In genomic region chr1:99645199-99645598, GRCh38 we compare ENCODE assay signal across 10 cellular contexts. TPM values are rescaled to one million over a fixed set of nuclear protein-coding genes. Genes with fewer than 3 reads are reported as not detected.
DNase-seq lines count a peak whose midpoint lies in the region; ATAC-seq and TF ChIP-seq lines count a peak whose summit lies in the region.
"Had no signal": no experiment of that assay in that cellular context is flagged by ENCODE, and none has a peak within 500 bp of the region (broad histone marks: within the 10 kb centered on the region; RNA-seq: fewer than 3 reads in every experiment).

No MANE protein-coding gene starts in this region.

- no peaks in the 10 kb centered on the region for H3K36me3 Mint-ChIP-seq in activated CD8-positive, alpha-beta T cell treated with anti-CD3 and anti-CD28 coated beads, Interleukin-2, amount 10 ng/mL, durations not matched to agents 7 days and 5 days (ENCODE audit: low read depth)
- no peaks in the 10 kb centered on the region for H3K36me3 Mint-ChIP-seq in naive thymus-derived CD8-positive, alpha-beta T cell
- H3K36me3 Mint-ChIP-seq: CD4-positive, alpha-beta memory T cell had no signal

- TF ChIP-seq EP300 in esophagus muscularis mucosa (IDR thresholded peaks at IDR 0.05), result no peak

- peaks cover 24% of the 10 kb centered on the region for H3K27me3 Mint-ChIP-seq in activated CD8-positive, alpha-beta T cell treated with anti-CD3 and anti-CD28 coated beads, Interleukin-2, amount 10 ng/mL, durations not matched to agents 7 days and 5 days (ENCODE audit: low read depth)
- peaks cover 11 to 34% (median 22%) of the 10 kb centered on the region in 5 donors for H3K27me3 Mint-ChIP-seq in naive thymus-derived CD8-positive, alpha-beta T cell

- H2AFZ ChIP-seq in neuronal stem cell (ENCODE audit: low read length), result peak overlapping the region; percentile 79

- H2BK5ac ChIP-seq in neuronal stem cell (ENCODE audit: low read length), result no peak overlapping the region

- H3K18ac ChIP-seq in neuronal stem cell (ENCODE audit: low read length), result no peak overlapping the region

- peak; percentile 28 for DNase-seq in Caki2 (ENCODE audit: low read depth)
- DNase-seq in NCI-H82 treated with DMSO at 0.1 percent for 48 hours (lab: John Stamatoyannopoulos, UW; ENCODE audit: unreplicated experiment), result peak; percentile 86
- no peak for DNase-seq in esophagus muscularis mucosa (ENCODE audit: extremely low spot score)
- DNase-seq in neuronal stem cell (ENCODE audit: low spot score), result no peak
- DNase-seq in activated effector memory CD4-positive, alpha-beta T cell treated with anti-CD3 and anti-CD28 coated beads, Interleukin-2, amount 50 U/mL, for 16 hours, result no peak
- no peak for DNase-seq in activated CD8-positive, alpha-beta T cell treated with anti-CD3 and anti-CD28 coated beads, Interleukin-2, amount 10 ng/mL, durations not matched to agents 7 days and 5 days
- DNase-seq in naive thymus-derived CD8-positive, alpha-beta T cell, result no peak
- DNase-seq: CD4-positive, alpha-beta memory T cell; effector CD8-positive, alpha-beta T cell had no signal

- no peak overlapping the region for H4K91ac ChIP-seq in neuronal stem cell (ENCODE audit: low read depth, low read length, poor library complexity)

- no peak for TF ChIP-seq POLR2A in esophagus muscularis mucosa (IDR thresholded peaks at IDR 0.05; ENCODE audit: low read depth)

- WGBS in esophagus muscularis mucosa, result 30% methylated on average over 5 of the region's 5 CpGs
- no CpG with 5 or more reads among the region's 5 CpGs for WGBS in neuronal stem cell (ENCODE audit: extremely low coverage in 2 of 2, insufficient read length in 2 of 2, insufficient replicate concordance in 1 of 2), 2 donors

- no peak overlapping the region for H3K23ac ChIP-seq in neuronal stem cell (ENCODE audit: low read depth, low read length, poor library complexity)

- POLR2A ChIA-PET in activated CD8-positive, alpha-beta T cell treated with anti-CD3 and anti-CD28 coated beads, Interleukin-2, amount 10 ng/mL, durations not matched to agents 7 days and 5 days (lab: Charles Lee), result no interaction called here
- POLR2A ChIA-PET in naive thymus-derived CD8-positive, alpha-beta T cell (lab: Charles Lee), result no interaction called here

- H2BK12ac ChIP-seq in neuronal stem cell (ENCODE audit: low read length), result no peak overlapping the region

- H3K14ac ChIP-seq in neuronal stem cell (ENCODE audit: low read length), result no peak overlapping the region

- no peak overlapping the region for H2BK15ac ChIP-seq in neuronal stem cell (ENCODE audit: low read length)

- H3K27ac Mint-ChIP-seq in activated CD8-positive, alpha-beta T cell treated with anti-CD3 and anti-CD28 coated beads, Interleukin-2, amount 10 ng/mL, durations not matched to agents 7 days and 5 days, result no peak overlapping the region
- H3K27ac Mint-ChIP-seq in naive thymus-derived CD8-positive, alpha-beta T cell, result no peak overlapping the region
- H3K27ac Mint-ChIP-seq: CD4-positive, alpha-beta memory T cell had no signal

- ATAC-seq in GM19324 (IDR thresholded peaks at IDR 0.05; ENCODE audit: low FRiP score, unreplicated experiment), result no peak
- ATAC-seq in activated CD8-positive, alpha-beta T cell treated with anti-CD3 and anti-CD28 coated beads, Interleukin-2, amount 10 ng/mL, durations not matched to agents 7 days and 5 days, result no peak
- no peak for ATAC-seq in naive thymus-derived CD8-positive, alpha-beta T cell

- no peaks in the 10 kb centered on the region for H3K9me3 ChIP-seq in esophagus muscularis mucosa
- no peaks in the 10 kb centered on the region for H3K9me3 ChIP-seq in neuronal stem cell (replicated peaks in 1 of 2; ENCODE audit: control insufficient read depth in 2 of 2, insufficient read depth in 1 of 2, low read depth in 1 of 2, low read length in 2 of 2)

- no peaks in the 10 kb centered on the region for H3K4me1 Mint-ChIP-seq in activated CD8-positive, alpha-beta T cell treated with anti-CD3 and anti-CD28 coated beads, Interleukin-2, amount 10 ng/mL, durations not matched to agents 7 days and 5 days (ENCODE audit: low read depth)
- peaks cover 0 to 6% (median 2%) of the 10 kb centered on the region in 4 donors for H3K4me1 Mint-ChIP-seq in naive thymus-derived CD8-positive, alpha-beta T cell
- H3K4me1 Mint-ChIP-seq: CD4-positive, alpha-beta memory T cell had no signal

- in situ Hi-C loops in Caki2 (cut with HindIII; ENCODE audit: low pct_unique_long_range_greater_than_20kb, low sequenced_read_pairs), result no loop called here

- no peak for TF ChIP-seq CTCF in esophagus muscularis mucosa (IDR thresholded peaks at IDR 0.05)

- no peaks in the 10 kb centered on the region for H3K79me1 ChIP-seq in neuronal stem cell (ENCODE audit: low read depth, low read length)

- H3K9me3 Mint-ChIP-seq in activated CD8-positive, alpha-beta T cell treated with anti-CD3 and anti-CD28 coated beads, Interleukin-2, amount 10 ng/mL, durations not matched to agents 7 days and 5 days (ENCODE audit: insufficient read depth), result no peaks in the 10 kb centered on the region
- H3K9me3 Mint-ChIP-seq in naive thymus-derived CD8-positive, alpha-beta T cell, result no peaks in the 10 kb centered on the region
- H3K9me3 Mint-ChIP-seq: CD4-positive, alpha-beta memory T cell had no signal

- no peak overlapping the region for H3K4me2 ChIP-seq in neuronal stem cell (ENCODE audit: insufficient read depth, low read length, poor library complexity, severe bottlenecking)

- no peak overlapping the region for H3K4ac ChIP-seq in neuronal stem cell (ENCODE audit: low read length)

- CTCF ChIA-PET in activated CD8-positive, alpha-beta T cell treated with anti-CD3 and anti-CD28 coated beads, Interleukin-2, amount 10 ng/mL, durations not matched to agents 7 days and 5 days (lab: Charles Lee), result no interaction called here

- intact Hi-C loops in esophagus muscularis mucosa (cut with DNase I), result loop anchor here (5.0 kb wide), 1 partner anchor 42 kb away; no protein-coding TSS in a partner anchor

- no peaks in the 10 kb centered on the region for H3K27me3 ChIP-seq in esophagus muscularis mucosa
- no peaks in the 10 kb centered on the region for H3K27me3 ChIP-seq in neuronal stem cell (ENCODE audit: control insufficient read depth in 3 of 3, insufficient read depth in 3 of 3, low read depth in 1 of 3, low read length in 3 of 3)

- H4K8ac ChIP-seq in neuronal stem cell (ENCODE audit: low read depth, low read length), result no peak overlapping the region

- H2BK120ac ChIP-seq in neuronal stem cell (ENCODE audit: low read depth, low read length), result no peak overlapping the region

- H3K36me3 ChIP-seq in esophagus muscularis mucosa (peaks cover 0 to 5% (median 0%) of the 10 kb centered on the region in 4 donors), neuronal stem cell (replicated peaks in 1 of 2; ENCODE audit: control insufficient read depth in 2 of 2, insufficient read depth in 2 of 2, low read length in 2 of 2) (no peaks in the 10 kb centered on the region)

- H3K27ac ChIP-seq in esophagus muscularis mucosa (replicated peaks in 1 of 4) (peak overlapping the region; percentile 76 to 84 (median 81)), neuronal stem cell (replicated peaks; ENCODE audit: low read length) (no peak overlapping the region)

- H2AK5ac ChIP-seq in neuronal stem cell (ENCODE audit: low read depth, low read length), result no peak overlapping the region

- no peak overlapping the region for H3K4me3 Mint-ChIP-seq in activated CD8-positive, alpha-beta T cell treated with anti-CD3 and anti-CD28 coated beads, Interleukin-2, amount 10 ng/mL, durations not matched to agents 7 days and 5 days
- no peak overlapping the region for H3K4me3 Mint-ChIP-seq in naive thymus-derived CD8-positive, alpha-beta T cell
- H3K4me3 Mint-ChIP-seq: CD4-positive, alpha-beta memory T cell had no signal

- H3K4me3 ChIP-seq in esophagus muscularis mucosa (peak overlapping the region; percentile 42 to 59 (median 54)), neuronal stem cell (ENCODE audit: low read length in 2 of 2) (peak overlapping the region in 1 of 2 donors; percentile 52)

- no peak overlapping the region for H3K9ac ChIP-seq in neuronal stem cell (ENCODE audit: low read depth, low read length, poor library complexity)

- H3K4me1 ChIP-seq in esophagus muscularis mucosa (peaks cover 19 to 68% (median 55%) of the 10 kb centered on the region in 4 donors), neuronal stem cell (ENCODE audit: control insufficient read depth in 2 of 2, insufficient read depth in 1 of 2, low read depth in 1 of 2, low read length in 2 of 2) (peaks cover 10 to 25% of the 10 kb centered on the region in 2 donors)

RNA-seq across cellular contexts. Expression of gene PALMD, which starts 0.7 kb away (rescaled TPM):
- 2.3 and 6.5 TPM in 2 replicates for total RNA-seq in Caki2 (2014; rRNA removed; shearing (Covaris generic); ENCODE audit: low replicate concordance)
- total RNA-seq in esophagus muscularis mucosa, result 10 to 100 TPM; 15.4 to 33.0 (median 27.5) TPM
- polyA plus RNA-seq in neuronal stem cell (2013, experiment 1 of 2), result not detected
- not detected for polyA plus RNA-seq in neuronal stem cell (2013, experiment 2 of 2)
- total RNA-seq in activated CD8-positive, alpha-beta T cell treated with anti-CD3 and anti-CD28 coated beads, Interleukin-2, amount 10 ng/mL, durations not matched to agents 7 days and 5 days, result not detected
- total RNA-seq in naive thymus-derived CD8-positive, alpha-beta T cell, result not detected
- not detected for polyA plus RNA-seq in naive thymus-derived CD8-positive, alpha-beta T cell
- total RNA-seq: CD4-positive, alpha-beta memory T cell had no signal
- polyA plus RNA-seq: CD4-positive, alpha-beta memory T cell had no signal

Comparison
In these comparisons a context has a peak if more than half of its experiments do, and no peak if none do; other contexts are left out.
1. DNase-seq: peak in Caki2 (single experiment) and NCI-H82 treated with DMSO at 0.1 percent for 48 hours (single experiment); none in esophagus muscularis mucosa (single experiment), neuronal stem cell (single experiment), activated effector memory CD4-positive, alpha-beta T cell treated with anti-CD3 and anti-CD28 coated beads, Interleukin-2, amount 50 U/mL, for 16 hours (single experiment), activated CD8-positive, alpha-beta T cell treated with anti-CD3 and anti-CD28 coated beads, Interleukin-2, amount 10 ng/mL, durations not matched to agents 7 days and 5 days (single experiment) and naive thymus-derived CD8-positive, alpha-beta T cell (0 of 10).